Comparison of ENCODE assay signal across 19 cellular contexts in genomic region chr11:111479666-111480065, GRCh38. TPM values are rescaled to one million over a fixed set of nuclear protein-coding genes. Genes with fewer than 3 reads are reported as not detected.
DNase-seq lines count a peak whose midpoint lies in the region; ATAC-seq, FAIRE-seq and TF ChIP-seq lines count a peak whose summit lies in the region.
"Had no signal": no experiment of that assay in that cellular context is flagged by ENCODE, and none has a peak within 500 bp of the region (broad histone marks: within the 10 kb centered on the region; RNA-seq: fewer than 3 reads in every experiment).

No MANE protein-coding gene starts in this region.

- H4K20me1 ChIP-seq in H9 (ENCODE audit: control insufficient read depth, insufficient read depth, insufficient read length) (no peaks in the 10 kb centered on the region), hepatocyte (ENCODE audit: insufficient read depth, poor library complexity, severe bottlenecking) (no peaks in the 10 kb centered on the region)

- no peaks in the 10 kb centered on the region for H3K23me2 ChIP-seq in H9 (ENCODE audit: insufficient read length, low read depth, low read length, poor library complexity, severe bottlenecking)

- no peak overlapping the region for H3K4me2 ChIP-seq in H9 (ENCODE audit: insufficient read depth, insufficient read length, low read length)
- H3K4me2 ChIP-seq in hepatocyte = no peak overlapping the region
- H3K4me2 ChIP-seq: A549 had no signal

- H3K27ac ChIP-seq in H9 (ENCODE audit: insufficient read length, low read depth, low read length) (no peak overlapping the region), hepatocyte (no peak overlapping the region)
- H3K27ac ChIP-seq: A549, RWPE1 had no signal

- H3K36me3 ChIP-seq in hepatocyte (replicated peaks; ENCODE audit: insufficient read depth, low read depth) = no peaks in the 10 kb centered on the region

- H3K36me3 Mint-ChIP-seq in H9 (ENCODE audit: insufficient read depth in 1 of 3, low read depth in 3 of 3) (no peaks in the 10 kb centered on the region), neural crest cell (ENCODE audit: low read depth) (peaks cover 12% of the 10 kb centered on the region)

- H3K27ac Mint-ChIP-seq in H9 (no peak overlapping the region), neural crest cell (ENCODE audit: unreplicated experiment) (no peak overlapping the region)

- H2BK15ac ChIP-seq in H9 (ENCODE audit: low read depth, low read length) = no peak overlapping the region

- H4K91ac ChIP-seq in H9 (ENCODE audit: insufficient read length, low read depth, low read length) = no peak overlapping the region

- H3K56ac ChIP-seq in H9 (ENCODE audit: insufficient read length, low read depth, low read length) = no peak overlapping the region

- H3K79me2 ChIP-seq in H9 (ENCODE audit: insufficient read depth, low read length) (no peaks in the 10 kb centered on the region), hepatocyte (no peaks in the 10 kb centered on the region)

- no peak overlapping the region for H3T11ph ChIP-seq in H9 (ENCODE audit: low read length)

- no peak overlapping the region for H3K14ac ChIP-seq in H9 (ENCODE audit: insufficient read depth, low read length)

- no peak for ATAC-seq in HG03460 (IDR thresholded peaks at IDR 0.05; ENCODE audit: unreplicated experiment)
- ATAC-seq: A549 had no signal

- H3K23ac ChIP-seq in H9 (ENCODE audit: insufficient read length, low read depth, low read length) = no peak overlapping the region

- no peak overlapping the region for H2BK12ac ChIP-seq in H9 (ENCODE audit: insufficient read length, low read depth, low read length)

- no peak overlapping the region for H4K5ac ChIP-seq in H9 (ENCODE audit: insufficient read length, low read depth, low read length)

- no peak overlapping the region for H2BK120ac ChIP-seq in H9 (ENCODE audit: low read depth, low read length, poor library complexity, severe bottlenecking)

- no peak overlapping the region for H3K18ac ChIP-seq in H9 (ENCODE audit: insufficient read length, low read depth, low read length)

- no peak overlapping the region for H2AK5ac ChIP-seq in H9 (ENCODE audit: insufficient read length, low read length)

- H3K9me3 ChIP-seq in H9 (ENCODE audit: control insufficient read depth, low read depth, low read length) = no peaks in the 10 kb centered on the region
- peaks cover 7% of the 10 kb centered on the region for H3K9me3 ChIP-seq in hepatocyte (ENCODE audit: low read depth)

- H3K4me3 ChIP-seq in hepatocyte = no peak overlapping the region
- H3K4me3 ChIP-seq: A549 had no signal

- H3K4me3 Mint-ChIP-seq in H9 = no peak overlapping the region
- H3K4me3 Mint-ChIP-seq in neural crest cell = no peak overlapping the region

- no peaks in the 10 kb centered on the region for H3K9me2 ChIP-seq in hepatocyte (replicated peaks; ENCODE audit: insufficient read depth)

- no peaks in the 10 kb centered on the region for H3K4me1 ChIP-seq in H9 (ENCODE audit: insufficient read depth, low read length)
- H3K4me1 ChIP-seq in hepatocyte (ENCODE audit: insufficient read depth) = no peaks in the 10 kb centered on the region
- H3K4me1 ChIP-seq: A549 had no signal

- WGBS in H9 (ENCODE audit: extremely low coverage, insufficient read length, low lambda C conversion rate) = no CpG with 5 or more reads among the region's 1 CpG
- WGBS in hepatocyte (ENCODE audit: low lambda C conversion rate, missing lambda C conversion rate) = 81% methylated on average over 1 of the region's 1 CpG

- no peak overlapping the region for H2BK20ac ChIP-seq in H9 (ENCODE audit: low read depth, low read length, poor library complexity, severe bottlenecking)

- FAIRE-seq in A204.1 (lab: Jason Lieb, UNC) = peak; percentile 14
- FAIRE-seq: A549, H54 had no signal

- TF ChIP-seq CTCF in H9 (conservative IDR thresholded peaks at IDR 0.05) (peak; percentile 27; the same call in 2 of the 3 replicates), neural crest cell (conservative IDR thresholded peaks at IDR 0.05) (peak; percentile 42), hepatocyte (IDR thresholded peaks at IDR 0.05; ENCODE audit: poor library complexity) (no peak)

- no peak overlapping the region for H4K8ac ChIP-seq in H9 (replicated peaks; ENCODE audit: insufficient read length, low read depth, low read length)

- no peak overlapping the region for H3K9ac ChIP-seq in H9 (ENCODE audit: extremely low read depth, insufficient read length, low read length)

- H2BK5ac ChIP-seq in H9 (ENCODE audit: insufficient read length, low read length) = no peak overlapping the region

- H3K27me3 Mint-ChIP-seq in H9 (ENCODE audit: low read depth) (peaks cover 4% of the 10 kb centered on the region; the same call in 1 of the 2 replicates), neural crest cell (ENCODE audit: low read depth) (no peaks in the 10 kb centered on the region)

- H3K9me3 Mint-ChIP-seq in H9 (peaks cover 0 to 3% of the 10 kb centered on the region in 2 experiments; a peak in 1 of 5 replicates), neural crest cell (peaks cover 10% of the 10 kb centered on the region)

- H3K27me3 ChIP-seq in H9 (ENCODE audit: insufficient read depth, low read length) = no peaks in the 10 kb centered on the region
- H3K27me3 ChIP-seq in hepatocyte = peaks cover 3% of the 10 kb centered on the region

- DNase-seq in H9 (no peak), RKO (ENCODE audit: low spot score) (peak; percentile 9), neural crest cell (ENCODE audit: low read depth, low spot score) (no peak), pons (ENCODE audit: low spot score) (no peak), hepatocyte (ENCODE audit: low spot score) (no peak)
- DNase-seq in effector CD4-positive, alpha-beta T cell = no peak
- DNase-seq: COR-L47, IMR-90, Karpas-422, NCI-H1417 treated with DMSO at 0.1 percent for 48 hours, NCI-H2029 treated with DMSO at 0.1 percent for 48 hours, NCI-H2171 treated with DMSO at 0.1 percent for 48 hours, NCI-H510A treated with DMSO at 0.1 percent for 48 hours had no signal

- H3K4me1 Mint-ChIP-seq in H9 = no peaks in the 10 kb centered on the region
- H3K4me1 Mint-ChIP-seq in neural crest cell = no peaks in the 10 kb centered on the region

- H3K79me1 ChIP-seq in H9 (ENCODE audit: insufficient read depth, low read depth, low read length, poor library complexity, severe bottlenecking) = no peaks in the 10 kb centered on the region

- no peak overlapping the region for H2AFZ ChIP-seq in H9 (ENCODE audit: low read length)
- H2AFZ ChIP-seq in hepatocyte = no peak overlapping the region

- H3K4ac ChIP-seq in H9 (ENCODE audit: low read depth, low read length) = no peak overlapping the region

RNA-seq across cellular contexts. Expression of gene BTG4, which starts 32.5 kb away (rescaled TPM):
- total RNA-seq in H9 (2021) (not detected in 2 replicates), neural crest cell (not detected in 2 replicates), hepatocyte (not detected in 2 replicates)
- not detected in 2 replicates for polyA plus RNA-seq in hepatocyte
- total RNA-seq: IMR-90 had no signal
- polyA plus RNA-seq: IMR-90 had no signal

RNA-seq across cellular contexts. Expression of gene HOATZ, which starts 34.9 kb away (rescaled TPM):
- total RNA-seq in H9 (2021) (not detected in 2 replicates), neural crest cell (not detected in 2 replicates), hepatocyte (not detected in 2 replicates)
- not detected in 2 replicates for polyA plus RNA-seq in hepatocyte
- total RNA-seq: HT1080, IMR-90 had no signal
- polyA plus RNA-seq: A549, IMR-90 had no signal
